ENCODE assay signal across 19 cellular contexts in genomic region chr5:42494414-42494813, GRCh38.
"Had no signal": no experiment of that assay in that cellular context is flagged by ENCODE, and none has a peak within 500 bp of the region (broad histone marks: within the 10 kb centered on the region; RNA-seq: fewer than 3 reads in every experiment).

No MANE protein-coding gene starts in this region.

- H3K27ac ChIP-seq: esophagus muscularis mucosa, heart right ventricle, SK-N-MC, VCaP had no signal

- H3K9me3 ChIP-seq: esophagus muscularis mucosa, heart right ventricle had no signal

- H3K27me3 ChIP-seq: esophagus muscularis mucosa, heart right ventricle had no signal

- DNase-seq: activated CD4-positive, alpha-beta T cell treated with anti-CD3 and anti-CD28 coated beads for 4 hours; activated CD8-positive, alpha-beta memory T cell treated with anti-CD3 and anti-CD28 coated beads, Interleukin-2, amount 50 U/mL, for 48 hours; activated CD8-positive, alpha-beta T cell treated with anti-CD3 and anti-CD28 coated beads, Interleukin-2, amount 10 ng/mL, durations not matched to agents 7 days and 5 days; activated naive CD4-positive, alpha-beta T cell; cerebellar nuclear complex; dermis blood vessel endothelial cell; endodermal cell; heart right ventricle; kidney glomerular epithelial cell; midbrain; naive thymus-derived CD4-positive, alpha-beta T cell; posterior cingulate gyrus; right cardiac atrium; T-helper 1 cell had no signal

- H3K36me3 ChIP-seq: esophagus muscularis mucosa, heart right ventricle had no signal

- FAIRE-seq: frontal cortex had no signal

- H3K4me3 ChIP-seq: esophagus muscularis mucosa, heart right ventricle, SK-N-MC had no signal

- ATAC-seq: activated CD8-positive, alpha-beta T cell treated with anti-CD3 and anti-CD28 coated beads, Interleukin-2, amount 10 ng/mL, durations not matched to agents 7 days and 5 days; heart right ventricle; naive thymus-derived CD4-positive, alpha-beta T cell; right cardiac atrium; stimulated activated memory B cell treated with anti-CD40 and anti-IgM and Interleukin-4, amounts not matched to agents 10 μg/mL and 1 μg/mL and 100 μg/mL, for 72 hours had no signal
